8 cellular contexts compared by ENCODE assay signal in the genomic region with DNA sequence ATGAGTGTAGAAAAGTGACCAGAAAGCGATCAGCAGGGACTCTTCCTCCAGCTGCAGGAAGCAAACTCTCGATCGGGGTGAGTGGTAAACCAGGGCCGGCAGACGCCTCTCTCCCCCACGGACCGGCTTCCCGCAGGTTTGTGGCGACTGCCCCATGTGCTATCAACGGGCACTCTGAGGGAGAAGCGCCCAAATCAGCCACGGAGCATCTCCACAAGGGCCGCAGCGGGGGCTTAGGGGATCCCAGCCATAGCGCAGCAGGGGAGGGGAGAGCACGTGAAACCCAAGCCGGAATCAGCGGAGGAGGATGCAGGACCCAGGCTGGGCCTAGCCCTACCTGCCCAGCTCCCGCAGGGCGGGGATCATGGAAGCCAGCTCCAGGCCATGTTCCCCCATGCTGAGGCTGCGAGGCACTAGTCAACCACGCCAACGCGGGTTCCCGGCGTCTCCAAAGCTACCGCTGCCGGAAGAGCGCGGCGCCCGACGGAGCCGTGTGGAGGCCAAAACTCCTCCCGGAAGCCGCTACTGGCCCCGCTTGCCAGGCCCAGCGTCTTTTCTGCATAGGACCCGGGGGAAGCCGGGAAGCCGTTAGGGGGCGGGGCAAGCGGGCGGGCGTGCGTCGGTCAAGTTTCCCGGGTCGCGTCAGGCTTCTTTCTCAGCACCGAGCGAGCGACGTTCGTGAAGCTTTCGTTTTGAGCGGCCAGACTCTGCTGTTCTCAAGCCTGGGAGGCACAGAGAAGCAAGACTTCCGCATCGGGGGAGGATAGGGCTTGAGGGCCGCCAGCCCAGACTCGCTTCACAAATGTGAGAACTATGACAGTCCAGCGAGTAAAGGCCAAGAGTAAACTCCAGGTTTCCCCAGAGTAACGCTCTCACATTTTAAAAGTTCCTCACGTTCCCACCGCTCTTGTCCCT. TPM values are rescaled to one million over a fixed set of nuclear protein-coding genes. Genes with fewer than 3 reads are reported as not detected.
DNase-seq lines count a peak whose midpoint lies in the region; ATAC-seq and TF ChIP-seq lines count a peak whose summit lies in the region.

A gene (minus strand): TSS at position 425 of the 915 bp plus-strand sequence. CDS start 29 bp downstream, at position 396.

- H3K4me1 ChIP-seq in spleen, result peaks cover 27 to 58% (median 46%) of the 10 kb centered on the region in 6 donors

- H3K27me3 Mint-ChIP-seq in WTC11 (ENCODE audit: low read depth) (no peaks in the 10 kb centered on the region), immature natural killer cell (ENCODE audit: low read depth in 3 of 3) (peaks cover 0 to 12% (median 8%) of the 10 kb centered on the region in 3 donors)

- CTCF ChIA-PET in AG04450 (lab: Charles Lee), result interaction anchor here (0.7 to 1.9 kb wide), 3 partner anchors 9 to 250 kb away, joined by 4 to 6 read pairs (median 5); no protein-coding TSS in a partner anchor
- CTCF ChIA-PET in WTC11 (lab: Charles Lee), result interaction anchor here (0.6 to 3.0 kb wide), 3 partner anchors 8 to 102 kb away, joined by 3 to 10 read pairs (median 4); no protein-coding TSS in a partner anchor

- intact Hi-C loops in spleen (cut with DNase I; ENCODE audit: low total_unique reads), result no loop called here

- ATAC-seq in GM18909 (IDR thresholded peaks at IDR 0.05; ENCODE audit: poor library complexity, unreplicated experiment) (peak; percentile 94), HG03175 (IDR thresholded peaks at IDR 0.05; ENCODE audit: unreplicated experiment) (peak; percentile 93), WTC11 (peak; percentile 97)

- no peak for TF ChIP-seq CTCF in AG04450 (IDR thresholded peaks at IDR 0.05; ENCODE audit: low read depth, low read length)
- TF ChIP-seq CTCF in WTC11 (IDR thresholded peaks at IDR 0.05), result no peak
- TF ChIP-seq CTCF in cardiac fibroblast (IDR thresholded peaks at IDR 0.05; ENCODE audit: low read depth, low read length), result no peak
- peak in 6 of 11 experiments; percentile 1 to 43 (median 24) for TF ChIP-seq CTCF in spleen (IDR thresholded peaks at IDR 0.05 in 8 of 11, conservative IDR thresholded peaks at IDR 0.05 in 3 of 11)

- peak within 1 kb of the TSS; percentile 92 for H3K27ac ChIP-seq in AG04450 (ENCODE audit: low read depth, low read length)
- H3K27ac ChIP-seq in spleen, result peak within 1 kb of the TSS; percentile 90 to 97 (median 94)

- H3K36me3 ChIP-seq in spleen, result peaks cover 0 to 4% (median 0%) of the 10 kb centered on the region in 6 donors

- H3K27ac Mint-ChIP-seq in WTC11 (peak within 1 kb of the TSS; percentile 97), immature natural killer cell (peak within 1 kb of the TSS; percentile 91 to 99 (median 98))

- peak; percentile 83 for DNase-seq in AG04450 (ENCODE audit: low read depth, low spot score)
- DNase-seq in NCI-H226, result peak; percentile 97
- peak; percentile 97 for DNase-seq in WTC11 (ENCODE audit: low spot score)
- DNase-seq in cardiac fibroblast (ENCODE audit: low read depth in 2 of 2), result peak; percentile 96 to 97
- peak; percentile 97 to 98 (median 97) for DNase-seq in immature natural killer cell
- DNase-seq in spleen, result peak; percentile 99

- H3K4me3 ChIP-seq in AG04450 (ENCODE audit: low read depth, low read length), result peak within 1 kb of the TSS; percentile 98
- peak within 1 kb of the TSS; percentile 96 for H3K4me3 ChIP-seq in cardiac fibroblast (replicated peaks in 1 of 2; ENCODE audit: low read depth in 2 of 2, low read length in 2 of 2)
- H3K4me3 ChIP-seq in spleen, result peak within 1 kb of the TSS; percentile 81 to 97 (median 90)

- 0 to 1% (median 0%) methylated on average over 41 to 65 of the region's 65 CpGs for WGBS in spleen, 5 donors

- no peaks in the 10 kb centered on the region for H3K36me3 Mint-ChIP-seq in WTC11
- peaks cover 0 to 3% (median 0%) of the 10 kb centered on the region in 3 donors for H3K36me3 Mint-ChIP-seq in immature natural killer cell

- TF ChIP-seq POLR2A in spleen (IDR thresholded peaks at IDR 0.05), result peak; percentile 16 to 86 (median 17)

- H3K4me1 Mint-ChIP-seq in WTC11 (peaks cover 35% of the 10 kb centered on the region), immature natural killer cell (peaks cover 52 to 63% of the 10 kb centered on the region in 2 donors)

- H3K9me3 Mint-ChIP-seq in WTC11 (no peaks in the 10 kb centered on the region), immature natural killer cell (no peaks in the 10 kb centered on the region)

- H3K4me3 Mint-ChIP-seq in WTC11 (peak within 1 kb of the TSS; percentile 98), immature natural killer cell (peak within 1 kb of the TSS; percentile 89 to 99 (median 92))

- POLR2A ChIA-PET in AG04450 (lab: Yijun Ruan, JAX) (interaction anchor here (0.6 to 1.3 kb wide), 4 partner anchors 80 to 424 kb away, joined by 3 to 9 read pairs (median 3); a partner anchor contains a TSS), WTC11 (lab: Charles Lee) (interaction anchor here (0.6 to 2.2 kb wide), 6 partner anchors 10 to 446 kb away, joined by 3 to 11 read pairs (median 4); a partner anchor contains a TSS)

- H3K27me3 ChIP-seq in AG04450 (ENCODE audit: control insufficient read depth, insufficient read depth, low read length) (peaks cover 4% of the 10 kb centered on the region), spleen (replicated peaks in 1 of 7) (no peaks in the 10 kb centered on the region)

- no peaks in the 10 kb centered on the region for H3K9me3 ChIP-seq in AG04450 (ENCODE audit: control insufficient read depth, insufficient read depth, low read length)
- no peaks in the 10 kb centered on the region for H3K9me3 ChIP-seq in spleen

TF ChIP-seq in WTC11, 78 proteins besides CTCF, POLR2A, EP300 and RAD21 (continues in another document):
- TF ChIP-seq EMX1 (CRISPR knock-in tag; IDR thresholded peaks at IDR 0.05), result no peak
- no peak; the same call in 1 of the 2 replicates for TF ChIP-seq JUN (CRISPR knock-in tag; IDR thresholded peaks at IDR 0.05)
- TF ChIP-seq, protein P1, sequence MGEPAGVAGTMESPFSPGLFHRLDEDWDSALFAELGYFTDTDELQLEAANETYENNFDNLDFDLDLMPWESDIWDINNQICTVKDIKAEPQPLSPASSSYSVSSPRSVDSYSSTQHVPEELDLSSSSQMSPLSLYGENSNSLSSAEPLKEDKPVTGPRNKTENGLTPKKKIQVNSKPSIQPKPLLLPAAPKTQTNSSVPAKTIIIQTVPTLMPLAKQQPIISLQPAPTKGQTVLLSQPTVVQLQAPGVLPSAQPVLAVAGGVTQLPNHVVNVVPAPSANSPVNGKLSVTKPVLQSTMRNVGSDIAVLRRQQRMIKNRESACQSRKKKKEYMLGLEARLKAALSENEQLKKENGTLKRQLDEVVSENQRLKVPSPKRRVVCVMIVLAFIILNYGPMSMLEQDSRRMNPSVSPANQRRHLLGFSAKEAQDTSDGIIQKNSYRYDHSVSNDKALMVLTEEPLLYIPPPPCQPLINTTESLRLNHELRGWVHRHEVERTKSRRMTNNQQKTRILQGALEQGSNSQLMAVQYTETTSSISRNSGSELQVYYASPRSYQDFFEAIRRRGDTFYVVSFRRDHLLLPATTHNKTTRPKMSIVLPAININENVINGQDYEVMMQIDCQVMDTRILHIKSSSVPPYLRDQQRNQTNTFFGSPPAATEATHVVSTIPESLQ (CRISPR knock-in tag; IDR thresholded peaks at IDR 0.05), result no peak
- TF ChIP-seq, protein P2, sequence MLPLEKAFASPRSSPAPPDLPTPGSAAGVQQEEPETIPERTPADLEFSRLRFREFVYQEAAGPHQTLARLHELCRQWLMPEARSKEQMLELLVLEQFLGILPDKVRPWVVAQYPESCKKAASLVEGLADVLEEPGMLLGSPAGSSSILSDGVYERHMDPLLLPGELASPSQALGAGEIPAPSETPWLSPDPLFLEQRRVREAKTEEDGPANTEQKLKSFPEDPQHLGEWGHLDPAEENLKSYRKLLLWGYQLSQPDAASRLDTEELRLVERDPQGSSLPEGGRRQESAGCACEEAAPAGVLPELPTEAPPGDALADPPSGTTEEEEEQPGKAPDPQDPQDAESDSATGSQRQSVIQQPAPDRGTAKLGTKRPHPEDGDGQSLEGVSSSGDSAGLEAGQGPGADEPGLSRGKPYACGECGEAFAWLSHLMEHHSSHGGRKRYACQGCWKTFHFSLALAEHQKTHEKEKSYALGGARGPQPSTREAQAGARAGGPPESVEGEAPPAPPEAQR (CRISPR knock-in tag; IDR thresholded peaks at IDR 0.05), result no peak
- TF ChIP-seq CBFB (CRISPR knock-in tag; IDR thresholded peaks at IDR 0.05; ENCODE audit: low read depth), result no peak
- TF ChIP-seq, protein P3, sequence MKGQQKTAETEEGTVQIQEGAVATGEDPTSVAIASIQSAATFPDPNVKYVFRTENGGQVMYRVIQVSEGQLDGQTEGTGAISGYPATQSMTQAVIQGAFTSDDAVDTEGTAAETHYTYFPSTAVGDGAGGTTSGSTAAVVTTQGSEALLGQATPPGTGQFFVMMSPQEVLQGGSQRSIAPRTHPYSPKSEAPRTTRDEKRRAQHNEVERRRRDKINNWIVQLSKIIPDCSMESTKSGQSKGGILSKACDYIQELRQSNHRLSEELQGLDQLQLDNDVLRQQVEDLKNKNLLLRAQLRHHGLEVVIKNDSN (CRISPR knock-in tag; IDR thresholded peaks at IDR 0.05), result peak; percentile 59
- TF ChIP-seq, protein P4, sequence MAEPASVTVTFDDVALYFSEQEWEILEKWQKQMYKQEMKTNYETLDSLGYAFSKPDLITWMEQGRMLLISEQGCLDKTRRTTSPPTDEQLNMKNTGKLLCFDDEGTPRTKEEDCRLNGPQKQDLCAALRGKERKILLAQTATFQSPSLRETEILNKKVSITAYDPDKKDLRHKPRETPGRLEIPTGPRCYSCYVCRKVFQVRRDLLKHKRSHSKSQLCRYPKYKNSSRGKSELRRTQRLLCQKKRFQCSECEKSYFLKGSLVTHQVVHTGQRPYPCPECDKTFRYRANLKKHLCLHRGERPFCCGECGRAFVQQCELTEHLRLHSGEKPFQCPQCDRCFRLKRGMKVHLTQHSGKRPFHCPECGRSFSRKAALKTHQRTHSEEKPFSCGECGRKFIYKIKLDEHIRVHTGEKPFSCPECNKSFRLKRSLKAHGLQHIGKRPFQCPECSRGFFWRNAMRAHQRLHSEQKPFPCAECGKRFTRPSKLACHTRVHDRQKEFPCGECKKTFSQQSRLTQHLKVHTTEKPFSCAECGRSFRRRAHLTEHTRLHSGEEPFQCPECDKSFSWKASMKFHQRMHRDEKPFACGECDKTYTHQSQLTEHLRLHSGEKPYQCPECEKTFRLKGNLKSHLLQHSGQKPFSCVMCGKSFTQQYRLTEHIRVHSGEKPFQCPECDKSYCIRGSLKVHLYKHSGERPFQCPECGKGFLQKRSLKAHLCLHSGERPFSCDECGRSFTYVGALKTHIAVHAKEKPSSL (CRISPR knock-in tag; conservative IDR thresholded peaks at IDR 0.05), result no peak

RNA-seq across cellular contexts. Expression of the gene that starts here (rescaled TPM):
- polyA plus RNA-seq in AG04450 (2011; rRNA removed), result 12.6 and 17.9 TPM in 2 replicates
- 13.8 and 25.8 TPM in 2 replicates for polyA minus RNA-seq in AG04450 (2011; rRNA and poly(A)+ RNA removed)
- 22.9 to 26.7 TPM (median 24.2 TPM) in 3 replicates for total RNA-seq in WTC11 (2021)
- 10 to 100 TPM in 2 of 3 donors, 1 to 10 TPM in 1; 9.8 to 14.4 (median 10.1) TPM for polyA plus RNA-seq in immature natural killer cell
- total RNA-seq in spleen, result 10 to 100 TPM; 33.9 to 64.0 (median 39.2) TPM
- 10 to 100 TPM; 18.4 to 24.7 (median 21.3) TPM for polyA plus RNA-seq in spleen

Comparison
In these comparisons a context has a peak if more than half of its experiments do, and no peak if none do; other contexts are left out.
1. Peak in every context shown above with its lines: DNase-seq, ATAC-seq, H3K4me3 ChIP-seq and H3K27ac ChIP-seq.
2. CTCF ChIP-seq: peak in spleen (6 of 11); none in AG04450 (single experiment), WTC11 (single experiment) and cardiac fibroblast (single experiment).